ENCODE assay signal across 9 cellular contexts in the genomic region with DNA sequence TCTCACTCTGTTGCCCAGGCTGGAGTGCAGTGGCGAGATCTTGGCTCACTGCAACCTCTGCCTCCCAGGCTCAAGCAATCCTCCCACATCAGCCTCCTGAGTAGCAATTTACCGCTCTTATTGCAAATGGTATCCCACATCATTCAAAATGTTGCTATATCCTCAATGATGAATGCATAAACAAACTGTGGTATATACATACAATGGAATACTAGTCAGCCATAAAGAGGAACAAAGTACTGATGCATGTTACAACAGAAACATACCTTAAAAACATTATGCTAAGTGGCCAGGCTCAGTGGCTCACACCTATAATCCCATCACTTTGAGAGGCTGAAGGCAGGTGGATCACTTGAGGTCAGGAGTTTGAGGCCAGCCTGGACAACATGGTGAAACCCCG. TPM values are rescaled to one million over a fixed set of nuclear protein-coding genes. Genes with fewer than 3 reads are reported as not detected.
A peak's percentile ranks its signal among the peaks of the same experiment; 100 is the strongest.
DNase-seq lines count a peak whose midpoint lies in the region; ATAC-seq, FAIRE-seq and TF ChIP-seq lines count a peak whose summit lies in the region.
"Not testable (repeated sequence)": the region's sequence is repeated elsewhere in the genome, so short reads cannot be mapped to it uniquely, and the experiment has no call there.
"Had no signal": no experiment of that assay in that cellular context is flagged by ENCODE, and none has a peak within 500 bp of the region (broad histone marks: within the 10 kb centered on the region; RNA-seq: fewer than 3 reads in every experiment).

No MANE protein-coding gene starts in this region.

- not testable (repeated sequence) for ATAC-seq in SK-N-SH treated with all-trans-retinoic acid at 6 μM for 48 hours; WTC11; K562; stimulated activated memory B cell treated with anti-CD40 and anti-IgM and Interleukin-4, amounts not matched to agents 10 μg/mL and 1 μg/mL and 100 μg/mL, for 72 hours

- not testable (repeated sequence) for H3K27ac ChIP-seq in HEK293 (ENCODE audit: extremely low read depth, low read depth, low read length); K562 (ENCODE audit: extremely low read depth, low read depth, low read length)

- not testable (repeated sequence) for TF ChIP-seq POLR2A in K562 (conservative IDR thresholded peaks at IDR 0.05)

- CTCF ChIA-PET in HEK293 (lab: Yijun Ruan, JAX); WTC11 (lab: Charles Lee); activated naive CD4-positive, alpha-beta T cell treated with anti-CD3 and anti-CD28 coated beads, Interleukin-2, amount 10 ng/mL, durations not matched to agents 7 days and 5 days (lab: Charles Lee); K562 (lab: Yijun Ruan, JAX; ENCODE audit: low intra/inter-chr PET ratio): not testable (repeated sequence)

- POLR2A ChIA-PET in HEK293 (lab: Yijun Ruan, JAX); WTC11 (lab: Charles Lee); K562 (lab: Yijun Ruan, JAX): not testable (repeated sequence)

- not testable (repeated sequence) for H3K4me1 Mint-ChIP-seq in WTC11; activated naive CD4-positive, alpha-beta T cell treated with anti-CD3 and anti-CD28 coated beads, Interleukin-2, amount 10 ng/mL, durations not matched to agents 7 days and 5 days; endothelial cell (ENCODE audit: unreplicated experiment)
- peaks cover 20% of the 10 kb centered on the region for H3K4me1 Mint-ChIP-seq in activated T-cell treated with anti-CD3 and anti-CD28 coated beads, Interleukin-2, amount 50 U/mL, for 24 hours (ENCODE audit: low read depth)
- H3K4me1 Mint-ChIP-seq in stimulated activated memory B cell treated with anti-CD40 and anti-IgM and Interleukin-4, amounts not matched to agents 10 μg/mL and 1 μg/mL and 100 μg/mL, for 72 hours: peaks cover 13% of the 10 kb centered on the region

- TF ChIP-seq RAD21 in K562 (CRISPR knock-in tag; conservative IDR thresholded peaks at IDR 0.05 in 1 of 2, IDR thresholded peaks at IDR 0.05 in 1 of 2): not testable (repeated sequence)

- H3K36me3 ChIP-seq in HEK293 (ENCODE audit: control insufficient read depth in 2 of 2, insufficient read depth in 1 of 2, low read length in 2 of 2) (peaks cover 42 to 76% of the 10 kb centered on the region in 2 experiments), K562 (ENCODE audit: control insufficient read depth, insufficient read depth, low read length) (peaks cover 67% of the 10 kb centered on the region)

- TF ChIP-seq EP300 in K562 (IDR thresholded peaks at IDR 0.05; ENCODE audit: low read length): not testable (repeated sequence)

- peaks cover 60% of the 10 kb centered on the region for H3K36me3 Mint-ChIP-seq in WTC11
- peaks cover 85% of the 10 kb centered on the region for H3K36me3 Mint-ChIP-seq in activated T-cell treated with anti-CD3 and anti-CD28 coated beads, Interleukin-2, amount 50 U/mL, for 24 hours (ENCODE audit: low read depth)
- peaks cover 48% of the 10 kb centered on the region for H3K36me3 Mint-ChIP-seq in activated naive CD4-positive, alpha-beta T cell treated with anti-CD3 and anti-CD28 coated beads, Interleukin-2, amount 10 ng/mL, durations not matched to agents 7 days and 5 days
- not testable (repeated sequence) for H3K36me3 Mint-ChIP-seq in endothelial cell (ENCODE audit: low read depth, unreplicated experiment)
- H3K36me3 Mint-ChIP-seq in stimulated activated memory B cell treated with anti-CD40 and anti-IgM and Interleukin-4, amounts not matched to agents 10 μg/mL and 1 μg/mL and 100 μg/mL, for 72 hours: peaks cover 52% of the 10 kb centered on the region

- intact Hi-C loops in K562 (cut with micrococcal nuclease): not testable (repeated sequence)

- H3K27me3 ChIP-seq in K562 (ENCODE audit: control insufficient read depth in 2 of 2, insufficient read depth in 2 of 2, low read length in 2 of 2): not testable (repeated sequence)

- H4K20me1 ChIP-seq in K562 (replicated peaks; ENCODE audit: control insufficient read depth, insufficient read depth, low read length): not testable (repeated sequence)

- H3K27ac Mint-ChIP-seq in WTC11: not testable (repeated sequence)
- peak overlapping the region; percentile 26 for H3K27ac Mint-ChIP-seq in activated T-cell treated with anti-CD3 and anti-CD28 coated beads, Interleukin-2, amount 50 U/mL, for 24 hours
- peak overlapping the region; percentile 37 for H3K27ac Mint-ChIP-seq in activated naive CD4-positive, alpha-beta T cell treated with anti-CD3 and anti-CD28 coated beads, Interleukin-2, amount 10 ng/mL, durations not matched to agents 7 days and 5 days
- peak overlapping the region; percentile 36 for H3K27ac Mint-ChIP-seq in endothelial cell (ENCODE audit: unreplicated experiment)
- peak overlapping the region; percentile 57 for H3K27ac Mint-ChIP-seq in stimulated activated memory B cell treated with anti-CD40 and anti-IgM and Interleukin-4, amounts not matched to agents 10 μg/mL and 1 μg/mL and 100 μg/mL, for 72 hours

- H3K9ac ChIP-seq in K562 (ENCODE audit: insufficient read depth in 1 of 2, low read depth in 2 of 2, low read length in 2 of 2): not testable (repeated sequence)

- not testable (repeated sequence) for H3K27me3 Mint-ChIP-seq in WTC11 (ENCODE audit: low read depth); activated T-cell treated with anti-CD3 and anti-CD28 coated beads, Interleukin-2, amount 50 U/mL, for 24 hours; activated naive CD4-positive, alpha-beta T cell treated with anti-CD3 and anti-CD28 coated beads, Interleukin-2, amount 10 ng/mL, durations not matched to agents 7 days and 5 days; endothelial cell (ENCODE audit: unreplicated experiment); stimulated activated memory B cell treated with anti-CD40 and anti-IgM and Interleukin-4, amounts not matched to agents 10 μg/mL and 1 μg/mL and 100 μg/mL, for 72 hours

- not testable (repeated sequence) for TF ChIP-seq CTCF in HEK293 (tag by site-specific recombination; IDR thresholded peaks at IDR 0.05); WTC11 (IDR thresholded peaks at IDR 0.05); K562 (IDR thresholded peaks at IDR 0.05 in 2 of 3, conservative IDR thresholded peaks at IDR 0.05 in 1 of 3; ENCODE audit: insufficient read depth in 2 of 3, low read depth in 1 of 3, low read length in 3 of 3); endothelial cell (IDR thresholded peaks at IDR 0.05; ENCODE audit: unreplicated experiment)

- H3K9me3 ChIP-seq in HEK293 (ENCODE audit: control insufficient read depth, insufficient read depth, low read depth, low read length); K562 (replicated peaks; ENCODE audit: control insufficient read depth, insufficient read depth, low read depth, low read length): not testable (repeated sequence)

- DNase-seq in WTC11 (ENCODE audit: low spot score); activated T-cell treated with anti-CD3 and anti-CD28 coated beads, Interleukin-2, amount 50 U/mL, for 24 hours; activated naive CD4-positive, alpha-beta T cell treated with anti-CD3 and anti-CD28 coated beads, Interleukin-2, amount 10 ng/mL, durations not matched to agents 7 days and 5 days; K562 (ENCODE audit: extremely low read depth in 1 of 4, low spot score in 3 of 4); endothelial cell (ENCODE audit: low spot score): not testable (repeated sequence)

- H3K79me2 ChIP-seq in K562 (ENCODE audit: control insufficient read depth, insufficient read depth, low read length): not testable (repeated sequence)

- 97% methylated on average over 3 of the region's 3 CpGs for whole genome bisulfite sequencing in K562 (ENCODE audit: insufficient coverage, low coverage, missing lambda C conversion rate)

- not testable (repeated sequence) for H3K4me3 ChIP-seq in HEK293 (ENCODE audit: low read depth, low read length); K562

- not testable (repeated sequence) for FAIRE-seq in K562 (lab: Jason Lieb, UNC)

- H2AFZ ChIP-seq in K562 (ENCODE audit: low read depth, low read length): not testable (repeated sequence)

- H3K4me2 ChIP-seq in K562 (ENCODE audit: insufficient read depth, low read length): not testable (repeated sequence)

- BruUV-seq in K562 (replicated peaks; lab: Mats Ljungman, UMichigan): not testable (repeated sequence)

- not testable (repeated sequence) for H3K4me1 ChIP-seq in HEK293 (ENCODE audit: control insufficient read depth, insufficient read depth, low read length); K562 (replicated peaks in 1 of 2; ENCODE audit: control insufficient read depth in 2 of 2, insufficient read depth in 2 of 2, low read length in 2 of 2)

- in situ Hi-C loops in K562 (cut with MboI): not testable (repeated sequence)

- H3K9me1 ChIP-seq in K562 (ENCODE audit: control insufficient read depth, insufficient read depth, low read length): not testable (repeated sequence)

- not testable (repeated sequence) for H3K9me3 Mint-ChIP-seq in WTC11; activated T-cell treated with anti-CD3 and anti-CD28 coated beads, Interleukin-2, amount 50 U/mL, for 24 hours; activated naive CD4-positive, alpha-beta T cell treated with anti-CD3 and anti-CD28 coated beads, Interleukin-2, amount 10 ng/mL, durations not matched to agents 7 days and 5 days; endothelial cell (ENCODE audit: unreplicated experiment); stimulated activated memory B cell treated with anti-CD40 and anti-IgM and Interleukin-4, amounts not matched to agents 10 μg/mL and 1 μg/mL and 100 μg/mL, for 72 hours

- not testable (repeated sequence) for H3K4me3 Mint-ChIP-seq in WTC11; activated T-cell treated with anti-CD3 and anti-CD28 coated beads, Interleukin-2, amount 50 U/mL, for 24 hours; activated naive CD4-positive, alpha-beta T cell treated with anti-CD3 and anti-CD28 coated beads, Interleukin-2, amount 10 ng/mL, durations not matched to agents 7 days and 5 days; endothelial cell (ENCODE audit: unreplicated experiment); stimulated activated memory B cell treated with anti-CD40 and anti-IgM and Interleukin-4, amounts not matched to agents 10 μg/mL and 1 μg/mL and 100 μg/mL, for 72 hours

RNA-seq across cellular contexts. Expression of gene PALB2, which starts 9.2 kb away (rescaled TPM):
- total RNA-seq in WTC11 (2021) (23.8 to 32.1 TPM (median 25.1 TPM) in 3 replicates), K562 (2014; rRNA removed) (11.5 and 14.0 TPM in 2 replicates), K562 (2014; rRNA removed; fragmentation: Illumina TruSeq; extraction: Trizol) (22.5 and 26.7 TPM in 2 replicates), K562 (2015; rRNA removed; fragmentation: Illumina TruSeq; extraction: Trizol) (22.2 and 25.8 TPM in 2 replicates), K562 (2021) (16.5 and 17.9 TPM in 2 replicates), endothelial cell (ENCODE audit: unreplicated experiment) (14.5 TPM)
- 21.7 and 43.5 TPM in 2 replicates for total RNA-seq in K562 (2011; cell fraction: chromatin; rRNA removed; ENCODE audit: low replicate concordance)
- total RNA-seq in K562 (2011; cell fraction: nucleolus; rRNA removed): 14.5 and 17.8 TPM in 2 replicates
- total RNA-seq in K562 (2011; cell fraction: nucleoplasm; rRNA removed): 31.3 and 36.0 TPM in 2 replicates
- polyA plus RNA-seq in K562 (2011; rRNA removed) (12.5 and 14.9 TPM in 2 replicates), K562 (2014; fragmentation: Illumina TruSeq; extraction: Trizol) (15.0 and 19.1 TPM in 2 replicates), K562 (2014; fragmentation: Nextera tagmentation; extraction: Ambion mirVana) (10 to 100 TPM in 1 of 2 experiments, 1 to 10 TPM in 1; 7.0 to 10.3 TPM), K562 (2014; rRNA removed) (15.2 and 16.7 TPM in 2 replicates)
- polyA plus RNA-seq in K562 (2011; cell fraction: cytosol; rRNA removed): 5.0 and 7.9 TPM in 2 replicates
- polyA plus RNA-seq in K562 (2011; cell fraction: nucleus; rRNA removed): 9.6 and 10.8 TPM in 2 replicates
- polyA plus RNA-seq in K562 (2012): 11.2 and 13.3 TPM in 2 replicates
- polyA minus RNA-seq in K562 (2011; rRNA and poly(A)+ RNA removed): 25.6 and 28.5 TPM in 2 replicates
- 8.1 and 11.6 TPM in 2 replicates for polyA minus RNA-seq in K562 (2011; cell fraction: cytosol; rRNA and poly(A)+ RNA removed)
- 12.4 and 21.4 TPM in 2 replicates for polyA minus RNA-seq in K562 (2011; cell fraction: nucleus; rRNA and poly(A)+ RNA removed)

RNA-seq across cellular contexts. Expression of gene DCTN5, which starts 9.4 kb away (rescaled TPM):
- 54.0 to 65.8 TPM (median 60.0 TPM) in 3 replicates for total RNA-seq in WTC11 (2021)
- 79.4 and 112 TPM in 2 replicates for total RNA-seq in K562 (2011; cell fraction: chromatin; rRNA removed; ENCODE audit: low replicate concordance)
- 39.1 and 44.0 TPM in 2 replicates for total RNA-seq in K562 (2011; cell fraction: nucleolus; rRNA removed)
- total RNA-seq in K562 (2011; cell fraction: nucleoplasm; rRNA removed): 59.5 and 102 TPM in 2 replicates
- total RNA-seq in K562 (2014; rRNA removed): 35.2 and 35.8 TPM in 2 replicates
- total RNA-seq in K562 (2014; rRNA removed; fragmentation: Illumina TruSeq; extraction: Trizol): 75.9 and 84.3 TPM in 2 replicates
- 60.7 and 65.6 TPM in 2 replicates for total RNA-seq in K562 (2015; rRNA removed; fragmentation: Illumina TruSeq; extraction: Trizol)
- total RNA-seq in K562 (2021): 78.2 and 81.1 TPM in 2 replicates
- 109 and 149 TPM in 2 replicates for polyA plus RNA-seq in K562 (2011; rRNA removed)
- 37.7 and 64.4 TPM in 2 replicates for polyA plus RNA-seq in K562 (2011; cell fraction: cytosol; rRNA removed)
- polyA plus RNA-seq in K562 (2011; cell fraction: nucleus; rRNA removed): 66.1 and 70.0 TPM in 2 replicates
- polyA plus RNA-seq in K562 (2012): 66.7 and 90.6 TPM in 2 replicates
- polyA plus RNA-seq in K562 (2014; fragmentation: Illumina TruSeq; extraction: Trizol): 88.7 and 97.0 TPM in 2 replicates
- polyA plus RNA-seq in K562 (2014; fragmentation: Nextera tagmentation; extraction: Ambion mirVana): 100 to 1,000 TPM in 1 of 2 experiments, 10 to 100 TPM in 1; 45.2 to 123 TPM
- polyA plus RNA-seq in K562 (2014; rRNA removed): 58.9 and 68.4 TPM in 2 replicates
- 165 and 206 TPM in 2 replicates for polyA minus RNA-seq in K562 (2011; rRNA and poly(A)+ RNA removed)
- 28.9 and 32.8 TPM in 2 replicates for polyA minus RNA-seq in K562 (2011; cell fraction: cytosol; rRNA and poly(A)+ RNA removed)
- polyA minus RNA-seq in K562 (2011; cell fraction: nucleus; rRNA and poly(A)+ RNA removed): 16.7 and 30.1 TPM in 2 replicates
- total RNA-seq in endothelial cell (ENCODE audit: unreplicated experiment): 93.8 TPM

RNA-seq across cellular contexts. Expression of gene NDUFAB1, which starts 35.8 kb away (rescaled TPM):
- 146 to 189 TPM (median 156 TPM) in 3 replicates for total RNA-seq in WTC11 (2021)
- total RNA-seq in K562 (2011; cell fraction: chromatin; rRNA removed; ENCODE audit: low replicate concordance): 39.9 and 62.7 TPM in 2 replicates
- 38.2 and 39.7 TPM in 2 replicates for total RNA-seq in K562 (2011; cell fraction: nucleolus; rRNA removed)
- total RNA-seq in K562 (2011; cell fraction: nucleoplasm; rRNA removed): 52.5 and 65.8 TPM in 2 replicates
- total RNA-seq in K562 (2014; rRNA removed): 355 and 382 TPM in 2 replicates
- total RNA-seq in K562 (2014; rRNA removed; fragmentation: Illumina TruSeq; extraction: Trizol): 234 and 245 TPM in 2 replicates
- total RNA-seq in K562 (2015; rRNA removed; fragmentation: Illumina TruSeq; extraction: Trizol): 215 and 235 TPM in 2 replicates
- 238 and 260 TPM in 2 replicates for total RNA-seq in K562 (2021)
- polyA plus RNA-seq in K562 (2011; rRNA removed): 246 and 317 TPM in 2 replicates
- 350 and 532 TPM in 2 replicates for polyA plus RNA-seq in K562 (2011; cell fraction: cytosol; rRNA removed)
- 78.8 and 89.0 TPM in 2 replicates for polyA plus RNA-seq in K562 (2011; cell fraction: nucleus; rRNA removed)
- polyA plus RNA-seq in K562 (2012): 168 and 302 TPM in 2 replicates
- 143 and 182 TPM in 2 replicates for polyA plus RNA-seq in K562 (2014; fragmentation: Illumina TruSeq; extraction: Trizol)
- polyA plus RNA-seq in K562 (2014; fragmentation: Nextera tagmentation; extraction: Ambion mirVana): 100 to 1,000 TPM; 123 to 240 TPM
- polyA plus RNA-seq in K562 (2014; rRNA removed): 481 and 558 TPM in 2 replicates
- polyA minus RNA-seq in K562 (2011; rRNA and poly(A)+ RNA removed): 77.6 and 92.4 TPM in 2 replicates
- polyA minus RNA-seq in K562 (2011; cell fraction: cytosol; rRNA and poly(A)+ RNA removed): 86.8 and 89.9 TPM in 2 replicates
- polyA minus RNA-seq in K562 (2011; cell fraction: nucleus; rRNA and poly(A)+ RNA removed): 16.8 and 23.7 TPM in 2 replicates
- 91.7 TPM for total RNA-seq in endothelial cell (ENCODE audit: unreplicated experiment)

RNA-seq across cellular contexts. Expression of gene PLK1, which starts 46.8 kb away (rescaled TPM):
- total RNA-seq in WTC11 (2021): 145 to 167 TPM (median 147 TPM) in 3 replicates
- 111 and 188 TPM in 2 replicates for total RNA-seq in K562 (2011; cell fraction: chromatin; rRNA removed; ENCODE audit: low replicate concordance)
- total RNA-seq in K562 (2011; cell fraction: nucleolus; rRNA removed): 141 and 146 TPM in 2 replicates
- 112 and 116 TPM in 2 replicates for total RNA-seq in K562 (2011; cell fraction: nucleoplasm; rRNA removed)
- 76.3 and 90.5 TPM in 2 replicates for total RNA-seq in K562 (2014; rRNA removed)
- total RNA-seq in K562 (2014; rRNA removed; fragmentation: Illumina TruSeq; extraction: Trizol): 36.9 and 45.2 TPM in 2 replicates
- 35.5 and 35.6 TPM in 2 replicates for total RNA-seq in K562 (2015; rRNA removed; fragmentation: Illumina TruSeq; extraction: Trizol)
- total RNA-seq in K562 (2021): 139 and 152 TPM in 2 replicates
- polyA plus RNA-seq in K562 (2011; rRNA removed): 45.5 and 105 TPM in 2 replicates
- 134 and 197 TPM in 2 replicates for polyA plus RNA-seq in K562 (2011; cell fraction: cytosol; rRNA removed)
- 128 and 139 TPM in 2 replicates for polyA plus RNA-seq in K562 (2011; cell fraction: nucleus; rRNA removed)
- polyA plus RNA-seq in K562 (2012): 138 and 150 TPM in 2 replicates
- polyA plus RNA-seq in K562 (2014; fragmentation: Illumina TruSeq; extraction: Trizol): 169 and 212 TPM in 2 replicates
- 10 to 100 TPM; 13.6 to 24.8 TPM for polyA plus RNA-seq in K562 (2014; fragmentation: Nextera tagmentation; extraction: Ambion mirVana)
- 72.2 and 87.6 TPM in 2 replicates for polyA plus RNA-seq in K562 (2014; rRNA removed)
- polyA minus RNA-seq in K562 (2011; rRNA and poly(A)+ RNA removed): 74.4 and 102 TPM in 2 replicates
- polyA minus RNA-seq in K562 (2011; cell fraction: cytosol; rRNA and poly(A)+ RNA removed): 131 and 161 TPM in 2 replicates
- polyA minus RNA-seq in K562 (2011; cell fraction: nucleus; rRNA and poly(A)+ RNA removed): 61.0 and 77.9 TPM in 2 replicates
- 16.0 TPM for total RNA-seq in endothelial cell (ENCODE audit: unreplicated experiment)
- polyA plus RNA-seq: CD14-positive monocyte had no signal
